ENCODE assay signal across 1 cellular context in the genomic region with DNA sequence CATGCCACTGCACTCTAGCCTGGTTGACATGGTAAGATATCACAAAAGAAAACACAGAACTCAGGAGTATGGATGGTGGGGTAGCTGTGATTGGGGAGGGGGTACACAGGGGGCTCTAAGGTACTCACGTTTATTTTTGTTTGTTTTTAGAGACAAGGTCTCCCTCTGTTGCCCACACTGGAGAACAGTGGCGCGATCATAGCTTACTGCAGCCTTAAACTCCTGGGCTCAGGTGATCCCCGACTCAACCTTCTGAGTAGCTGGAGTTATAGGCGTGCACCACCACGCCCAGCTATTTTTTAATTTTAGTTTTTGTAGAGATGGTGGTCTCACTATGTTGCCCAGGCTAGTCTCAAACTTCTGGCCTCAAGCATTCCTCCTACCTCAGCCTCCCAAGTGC.
TF ChIP-seq lines count a peak whose summit lies in the region.

No MANE protein-coding gene starts in this region.

TF ChIP-seq in HepG2, 621 proteins besides CTCF, POLR2A, EP300 and RAD21:
- TF ChIP-seq MEIS1 (CRISPR knock-in tag; IDR thresholded peaks at IDR 0.05; ENCODE audit: borderline replicate concordance), result 0 out of 2 replicates have a peak, but pooled peaks have one; percentile 53
- TF ChIP-seq, protein P1, sequence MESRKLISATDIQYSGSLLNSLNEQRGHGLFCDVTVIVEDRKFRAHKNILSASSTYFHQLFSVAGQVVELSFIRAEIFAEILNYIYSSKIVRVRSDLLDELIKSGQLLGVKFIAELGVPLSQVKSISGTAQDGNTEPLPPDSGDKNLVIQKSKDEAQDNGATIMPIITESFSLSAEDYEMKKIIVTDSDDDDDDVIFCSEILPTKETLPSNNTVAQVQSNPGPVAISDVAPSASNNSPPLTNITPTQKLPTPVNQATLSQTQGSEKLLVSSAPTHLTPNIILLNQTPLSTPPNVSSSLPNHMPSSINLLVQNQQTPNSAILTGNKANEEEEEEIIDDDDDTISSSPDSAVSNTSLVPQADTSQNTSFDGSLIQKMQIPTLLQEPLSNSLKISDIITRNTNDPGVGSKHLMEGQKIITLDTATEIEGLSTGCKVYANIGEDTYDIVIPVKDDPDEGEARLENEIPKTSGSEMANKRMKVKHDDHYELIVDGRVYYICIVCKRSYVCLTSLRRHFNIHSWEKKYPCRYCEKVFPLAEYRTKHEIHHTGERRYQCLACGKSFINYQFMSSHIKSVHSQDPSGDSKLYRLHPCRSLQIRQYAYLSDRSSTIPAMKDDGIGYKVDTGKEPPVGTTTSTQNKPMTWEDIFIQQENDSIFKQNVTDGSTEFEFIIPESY (CRISPR knock-in tag; IDR thresholded peaks at IDR 0.05), result 0 out of 2 replicates have a peak, but pooled peaks have one; percentile 35
- no peak for TF ChIP-seq ZNF790 (CRISPR knock-in tag; IDR thresholded peaks at IDR 0.05; ENCODE audit: borderline replicate concordance)
- 0 out of 2 replicates have a peak, but pooled peaks have one; percentile 13 for TF ChIP-seq FOSL2 (CRISPR knock-in tag; IDR thresholded peaks at IDR 0.05)
- no peak for TF ChIP-seq ZNF3 (CRISPR knock-in tag; IDR thresholded peaks at IDR 0.05)
- no peak for TF ChIP-seq ZNF431 (CRISPR knock-in tag; IDR thresholded peaks at IDR 0.05; ENCODE audit: borderline replicate concordance, low read depth)
- no peak for TF ChIP-seq NFE2 (CRISPR knock-in tag; IDR thresholded peaks at IDR 0.05)
- no peak for TF ChIP-seq RBM39 (IDR thresholded peaks at IDR 0.05; ENCODE audit: low read depth, low read length, poor library complexity, severe bottlenecking)
- TF ChIP-seq, protein P2, sequence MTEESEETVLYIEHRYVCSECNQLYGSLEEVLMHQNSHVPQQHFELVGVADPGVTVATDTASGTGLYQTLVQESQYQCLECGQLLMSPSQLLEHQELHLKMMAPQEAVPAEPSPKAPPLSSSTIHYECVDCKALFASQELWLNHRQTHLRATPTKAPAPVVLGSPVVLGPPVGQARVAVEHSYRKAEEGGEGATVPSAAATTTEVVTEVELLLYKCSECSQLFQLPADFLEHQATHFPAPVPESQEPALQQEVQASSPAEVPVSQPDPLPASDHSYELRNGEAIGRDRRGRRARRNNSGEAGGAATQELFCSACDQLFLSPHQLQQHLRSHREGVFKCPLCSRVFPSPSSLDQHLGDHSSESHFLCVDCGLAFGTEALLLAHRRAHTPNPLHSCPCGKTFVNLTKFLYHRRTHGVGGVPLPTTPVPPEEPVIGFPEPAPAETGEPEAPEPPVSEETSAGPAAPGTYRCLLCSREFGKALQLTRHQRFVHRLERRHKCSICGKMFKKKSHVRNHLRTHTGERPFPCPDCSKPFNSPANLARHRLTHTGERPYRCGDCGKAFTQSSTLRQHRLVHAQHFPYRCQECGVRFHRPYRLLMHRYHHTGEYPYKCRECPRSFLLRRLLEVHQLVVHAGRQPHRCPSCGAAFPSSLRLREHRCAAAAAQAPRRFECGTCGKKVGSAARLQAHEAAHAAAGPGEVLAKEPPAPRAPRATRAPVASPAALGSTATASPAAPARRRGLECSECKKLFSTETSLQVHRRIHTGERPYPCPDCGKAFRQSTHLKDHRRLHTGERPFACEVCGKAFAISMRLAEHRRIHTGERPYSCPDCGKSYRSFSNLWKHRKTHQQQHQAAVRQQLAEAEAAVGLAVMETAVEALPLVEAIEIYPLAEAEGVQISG (CRISPR knock-in tag; IDR thresholded peaks at IDR 0.05), result peak; percentile 27; the same call in 1 of the 2 replicates
- 0 out of 2 replicates have a peak, but pooled peaks have one; percentile 3 for TF ChIP-seq STAG1 (CRISPR knock-in tag; IDR thresholded peaks at IDR 0.05)
- TF ChIP-seq, protein P3, sequence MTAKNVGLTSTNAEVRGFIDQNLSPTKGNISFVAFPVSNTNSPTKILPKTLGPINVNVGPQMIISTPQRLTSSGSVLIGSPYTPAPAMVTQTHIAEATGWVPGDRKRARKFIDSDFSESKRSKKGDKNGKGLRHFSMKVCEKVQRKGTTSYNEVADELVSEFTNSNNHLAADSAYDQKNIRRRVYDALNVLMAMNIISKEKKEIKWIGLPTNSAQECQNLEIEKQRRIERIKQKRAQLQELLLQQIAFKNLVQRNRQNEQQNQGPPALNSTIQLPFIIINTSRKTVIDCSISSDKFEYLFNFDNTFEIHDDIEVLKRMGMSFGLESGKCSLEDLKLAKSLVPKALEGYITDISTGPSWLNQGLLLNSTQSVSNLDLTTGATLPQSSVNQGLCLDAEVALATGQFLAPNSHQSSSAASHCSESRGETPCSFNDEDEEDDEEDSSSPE (CRISPR knock-in tag; IDR thresholded peaks at IDR 0.05), result no peak
- no peak for TF ChIP-seq U2AF2 (IDR thresholded peaks at IDR 0.05; ENCODE audit: low read depth, low read length)
- TF ChIP-seq ZNF282 (IDR thresholded peaks at IDR 0.05; ENCODE audit: partially characterized antibody), result no peak
- TF ChIP-seq ZFP82 (CRISPR knock-in tag; IDR thresholded peaks at IDR 0.05; ENCODE audit: borderline replicate concordance), result no peak
- TF ChIP-seq, protein P4, sequence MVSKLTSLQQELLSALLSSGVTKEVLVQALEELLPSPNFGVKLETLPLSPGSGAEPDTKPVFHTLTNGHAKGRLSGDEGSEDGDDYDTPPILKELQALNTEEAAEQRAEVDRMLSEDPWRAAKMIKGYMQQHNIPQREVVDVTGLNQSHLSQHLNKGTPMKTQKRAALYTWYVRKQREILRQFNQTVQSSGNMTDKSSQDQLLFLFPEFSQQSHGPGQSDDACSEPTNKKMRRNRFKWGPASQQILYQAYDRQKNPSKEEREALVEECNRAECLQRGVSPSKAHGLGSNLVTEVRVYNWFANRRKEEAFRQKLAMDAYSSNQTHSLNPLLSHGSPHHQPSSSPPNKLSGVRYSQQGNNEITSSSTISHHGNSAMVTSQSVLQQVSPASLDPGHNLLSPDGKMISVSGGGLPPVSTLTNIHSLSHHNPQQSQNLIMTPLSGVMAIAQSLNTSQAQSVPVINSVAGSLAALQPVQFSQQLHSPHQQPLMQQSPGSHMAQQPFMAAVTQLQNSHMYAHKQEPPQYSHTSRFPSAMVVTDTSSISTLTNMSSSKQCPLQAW (CRISPR knock-in tag; IDR thresholded peaks at IDR 0.05), result no peak
- TF ChIP-seq PHF21A (CRISPR knock-in tag; IDR thresholded peaks at IDR 0.05), result no peak
- no peak for TF ChIP-seq POGZ (CRISPR knock-in tag; IDR thresholded peaks at IDR 0.05)
- no peak for TF ChIP-seq RFX5 (IDR thresholded peaks at IDR 0.05; ENCODE audit: low read depth, low read length)
- TF ChIP-seq, protein P5, sequence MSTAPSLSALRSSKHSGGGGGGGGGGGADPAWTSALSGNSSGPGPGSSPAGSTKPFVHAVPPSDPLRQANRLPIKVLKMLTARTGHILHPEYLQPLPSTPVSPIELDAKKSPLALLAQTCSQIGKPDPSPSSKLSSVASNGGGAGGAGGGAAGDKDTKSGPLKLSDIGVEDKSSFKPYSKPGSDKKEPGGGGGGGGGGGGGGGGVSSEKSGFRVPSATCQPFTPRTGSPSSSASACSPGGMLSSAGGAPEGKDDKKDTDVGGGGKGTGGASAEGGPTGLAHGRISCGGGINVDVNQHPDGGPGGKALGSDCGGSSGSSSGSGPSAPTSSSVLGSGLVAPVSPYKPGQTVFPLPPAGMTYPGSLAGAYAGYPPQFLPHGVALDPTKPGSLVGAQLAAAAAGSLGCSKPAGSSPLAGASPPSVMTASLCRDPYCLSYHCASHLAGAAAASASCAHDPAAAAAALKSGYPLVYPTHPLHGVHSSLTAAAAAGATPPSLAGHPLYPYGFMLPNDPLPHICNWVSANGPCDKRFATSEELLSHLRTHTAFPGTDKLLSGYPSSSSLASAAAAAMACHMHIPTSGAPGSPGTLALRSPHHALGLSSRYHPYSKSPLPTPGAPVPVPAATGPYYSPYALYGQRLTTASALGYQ (CRISPR knock-in tag; IDR thresholded peaks at IDR 0.05), result 0 out of 2 replicates have a peak, but pooled peaks have one; percentile 8
